In the genomic region with DNA sequence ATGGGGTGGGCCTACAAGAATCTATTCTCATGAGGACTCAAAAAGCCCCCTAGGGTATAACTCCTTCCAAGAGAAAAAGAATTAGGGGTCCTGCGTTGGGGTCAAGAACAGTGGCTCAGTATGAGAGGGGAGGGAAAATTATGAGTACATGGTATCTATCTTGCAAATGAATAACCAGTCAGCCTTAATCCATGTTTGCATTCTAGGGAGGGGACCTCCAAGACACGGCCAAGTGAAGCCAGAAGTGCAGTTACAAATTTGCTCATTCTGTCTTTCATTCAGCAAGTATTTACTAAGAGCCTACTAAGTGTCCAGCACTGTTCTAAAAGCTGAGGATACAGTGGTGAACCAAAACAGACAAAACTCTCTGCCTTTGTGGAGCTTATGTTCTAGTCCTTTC, we compare ENCODE assay signal across 23 cellular contexts.
A peak's percentile ranks its signal among the peaks of the same experiment; 100 is the strongest.
DNase-seq lines count a peak whose midpoint lies in the region; ATAC-seq and TF ChIP-seq lines count a peak whose summit lies in the region.
"Had no signal": no experiment of that assay in that cellular context is flagged by ENCODE, and none has a peak within 500 bp of the region (broad histone marks: within the 10 kb centered on the region; RNA-seq: fewer than 3 reads in every experiment).

No MANE protein-coding gene starts in this region.

- H3K9me3 ChIP-seq in HCT116 (ENCODE audit: control insufficient read depth in 1 of 2, insufficient read depth in 1 of 2, low read depth in 1 of 2, low read length in 2 of 2) = no peaks in the 10 kb centered on the region; a peak in 1 of 4 replicates
- peaks cover 16% of the 10 kb centered on the region for H3K9me3 ChIP-seq in SJSA1 (replicated peaks)
- no peaks in the 10 kb centered on the region for H3K9me3 ChIP-seq in stomach
- H3K9me3 ChIP-seq: MG63, upper lobe of left lung had no signal

- RAD21 ChIA-PET in HCT116 (lab: Charles Lee; ENCODE audit: low non-redundant PET in 1 of 2, low total read pairs in 2 of 2, uncharacterized antibody in 2 of 2, unreplicated experiment in 2 of 2) = interaction anchor here in 1 of 2 experiments (1.3 kb wide), 1 partner anchor 32 kb away, joined by 3 read pairs; no protein-coding TSS in a partner anchor

- TF ChIP-seq CTCF in HCT116 (IDR thresholded peaks at IDR 0.05 in 2 of 3, conservative IDR thresholded peaks at IDR 0.05 in 1 of 3; ENCODE audit: borderline replicate concordance in 1 of 3, insufficient read depth in 1 of 3, low read depth in 2 of 3, low read length in 2 of 3) (no peak), stomach (IDR thresholded peaks at IDR 0.05) (no peak), foreskin keratinocyte (conservative IDR thresholded peaks at IDR 0.05) (no peak)

- H3K4me1 ChIP-seq in HCT116 (ENCODE audit: control insufficient read depth in 1 of 2, insufficient read depth in 2 of 2, low read length in 2 of 2) (peaks cover 38 to 63% of the 10 kb centered on the region in 2 experiments), SJSA1 (replicated peaks) (peaks cover 46% of the 10 kb centered on the region), stomach (peaks cover 0 to 11% (median 4%) of the 10 kb centered on the region in 4 donors), foreskin keratinocyte (peaks cover 7% of the 10 kb centered on the region)

- no peaks in the 10 kb centered on the region for H3K9me2 ChIP-seq in HCT116 (ENCODE audit: insufficient read depth)

- no TSS peak for BruUV-seq in HCT116 (replicated peaks; lab: Mats Ljungman, UMichigan)

- peak overlapping the region; percentile 86 for H3K27ac ChIP-seq in HCT116 (ENCODE audit: low read depth, low read length)
- peak overlapping the region; percentile 98 for H3K27ac ChIP-seq in SJSA1
- peak overlapping the region in 3 of 5 donors; percentile 12 to 71 (median 27) for H3K27ac ChIP-seq in stomach
- no peak overlapping the region for H3K27ac ChIP-seq in foreskin keratinocyte

- H3K27me3 ChIP-seq in HCT116 (ENCODE audit: insufficient read depth, low read length) (no peaks in the 10 kb centered on the region), SJSA1 (replicated peaks) (no peaks in the 10 kb centered on the region), stomach (no peaks in the 10 kb centered on the region), foreskin keratinocyte (no peaks in the 10 kb centered on the region)
- H3K27me3 ChIP-seq: MG63, upper lobe of left lung had no signal

- TF ChIP-seq EP300 in stomach (IDR thresholded peaks at IDR 0.05) = no peak

- ATAC-seq in HCT116 = no peak
- peak; percentile 71 for ATAC-seq in left colon
- no peak for ATAC-seq in HG03378 (IDR thresholded peaks at IDR 0.05; ENCODE audit: unreplicated experiment)
- ATAC-seq in foreskin keratinocyte = no peak
- ATAC-seq: naive thymus-derived CD4-positive, alpha-beta T cell; T-cell had no signal

- peak overlapping the region; percentile 62 for H3K4me2 ChIP-seq in HCT116 (ENCODE audit: low read length)
- H3K4me2 ChIP-seq: smooth muscle cell had no signal

- intact Hi-C loops in HCT116 (cut with micrococcal nuclease) (no loop called here), left colon (cut with DNase I, micrococcal nuclease) (no loop called here), stomach (cut with DNase I; ENCODE audit: low total_unique reads) (no loop called here)

- H4K20me1 ChIP-seq in HCT116 (ENCODE audit: insufficient read depth) = no peaks in the 10 kb centered on the region

- H3K4me3 ChIP-seq in HCT116 (replicated peaks in 1 of 2; ENCODE audit: low read depth in 1 of 2, low read length in 2 of 2) (no peak overlapping the region), SJSA1 (no peak overlapping the region), stomach (no peak overlapping the region)
- H3K4me3 ChIP-seq: MG63, smooth muscle cell, upper lobe of left lung had no signal

- H3K79me2 ChIP-seq in HCT116 (ENCODE audit: insufficient read depth, low read length) = no peaks in the 10 kb centered on the region

- TF ChIP-seq RAD21 in HCT116 (IDR thresholded peaks at IDR 0.05; ENCODE audit: low read depth) = no peak

- TF ChIP-seq POLR2A in HCT116 (IDR thresholded peaks at IDR 0.05; ENCODE audit: borderline replicate concordance, extremely low read depth, insufficient read depth, insufficient read length) (no peak), stomach (IDR thresholded peaks at IDR 0.05) (no peak)

- POLR2A ChIA-PET in HCT116 (lab: Charles Lee) = no interaction called here

- CTCF ChIA-PET in HCT116 (lab: Charles Lee) = no interaction called here

- DNase-seq in HCT116 (ENCODE audit: low read depth, low spot score) = no peak
- no peak for DNase-seq in SJSA1 (ENCODE audit: low read depth in 1 of 2, low spot score in 2 of 2)
- peak in 1 of 2 donors; percentile 37 for DNase-seq in left colon
- DNase-seq in stomach = no peak
- DNase-seq in activated CD4-positive, alpha-beta T cell treated with anti-CD3 and anti-CD28 coated beads for 1 hour = no peak
- no peak for DNase-seq in foreskin keratinocyte
- DNase-seq: activated B cell treated with CpG ODN at 0.5 μM for 24 hours; activated CD4-positive, alpha-beta memory T cell treated with anti-CD3 and anti-CD28 coated beads for 36 hours; activated CD8-positive, alpha-beta memory T cell treated with anti-CD3 and anti-CD28 coated beads, Interleukin-2, amount 50 U/mL, for 4 hours; activated naive CD4-positive, alpha-beta T cell treated with anti-CD3 and anti-CD28 coated beads for 36 hours; amygdala; CD4-positive, CD25-positive, alpha-beta regulatory T cell; DMS 273 treated with DMSO at 0.1 percent for 48 hours; naive thymus-derived CD4-positive, alpha-beta T cell; NCI-H1105 treated with DMSO at 0.1 percent for 48 hours; NCI-H1930; nucleus accumbens; stimulated activated CD4-positive, alpha-beta T cell treated with anti-CD3 and anti-CD28 coated beads, Interleukin-1b, Interleukin-23, amount 100 ng/mL, for 48 hours; T-cell; upper lobe of left lung had no signal

- 35 to 59% (median 53%) methylated on average over 2 of the region's 2 CpGs for WGBS in stomach, 5 donors

- peak overlapping the region; percentile 23; the same call in 1 of the 2 replicates for H3K9ac ChIP-seq in HCT116 (ENCODE audit: low read length)

- H3K36me3 ChIP-seq in HCT116 (ENCODE audit: control insufficient read depth in 1 of 2, insufficient read depth in 2 of 2, low read length in 2 of 2) = peaks cover 0 to 4% of the 10 kb centered on the region in 2 experiments; a peak in 1 of 4 replicates
- H3K36me3 ChIP-seq in SJSA1 = peaks cover 7% of the 10 kb centered on the region
- no peaks in the 10 kb centered on the region for H3K36me3 ChIP-seq in stomach
- H3K36me3 ChIP-seq: MG63, upper lobe of left lung had no signal

- H2AFZ ChIP-seq in HCT116 (ENCODE audit: low read depth, low read length, poor library complexity, severe bottlenecking) = no peak overlapping the region

TF ChIP-seq in HCT116, 20 proteins besides CTCF, POLR2A, EP300 and RAD21:
- TF ChIP-seq FOSL1 (IDR thresholded peaks at IDR 0.05; ENCODE audit: low read depth) (no peak), EZH2phosphoT487 (IDR thresholded peaks at IDR 0.05; ENCODE audit: borderline replicate concordance) (no peak), CEBPB (IDR thresholded peaks at IDR 0.05; ENCODE audit: low read depth) (no peak), TCF7L2 (IDR thresholded peaks at IDR 0.05; ENCODE audit: borderline replicate concordance, extremely low read depth, insufficient read depth, insufficient read length) (no peak), EGR1 (IDR thresholded peaks at IDR 0.05; ENCODE audit: low read depth) (no peak), ELF1 (IDR thresholded peaks at IDR 0.05; ENCODE audit: borderline replicate concordance, low read depth) (no peak), SRF (IDR thresholded peaks at IDR 0.05; ENCODE audit: low read depth) (no peak), ZFX (IDR thresholded peaks at IDR 0.05) (no peak), JUND (IDR thresholded peaks at IDR 0.05) (no peak), ATF3 (IDR thresholded peaks at IDR 0.05) (no peak), SIN3A (IDR thresholded peaks at IDR 0.05; ENCODE audit: low read depth) (no peak), ZNF274 (IDR thresholded peaks at IDR 0.05; ENCODE audit: low read depth, low read length) (no peak), ZBTB33 (IDR thresholded peaks at IDR 0.05; ENCODE audit: extremely low read depth, insufficient replicate concordance, low read length) (no peak)
- TF ChIP-seq, protein P1, sequence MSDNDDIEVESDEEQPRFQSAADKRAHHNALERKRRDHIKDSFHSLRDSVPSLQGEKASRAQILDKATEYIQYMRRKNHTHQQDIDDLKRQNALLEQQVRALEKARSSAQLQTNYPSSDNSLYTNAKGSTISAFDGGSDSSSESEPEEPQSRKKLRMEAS (IDR thresholded peaks at IDR 0.05) = no peak
TF ChIP-seq in HCT116: peak in this region for 0.
